10 cellular contexts compared by ENCODE assay signal in the genomic region with DNA sequence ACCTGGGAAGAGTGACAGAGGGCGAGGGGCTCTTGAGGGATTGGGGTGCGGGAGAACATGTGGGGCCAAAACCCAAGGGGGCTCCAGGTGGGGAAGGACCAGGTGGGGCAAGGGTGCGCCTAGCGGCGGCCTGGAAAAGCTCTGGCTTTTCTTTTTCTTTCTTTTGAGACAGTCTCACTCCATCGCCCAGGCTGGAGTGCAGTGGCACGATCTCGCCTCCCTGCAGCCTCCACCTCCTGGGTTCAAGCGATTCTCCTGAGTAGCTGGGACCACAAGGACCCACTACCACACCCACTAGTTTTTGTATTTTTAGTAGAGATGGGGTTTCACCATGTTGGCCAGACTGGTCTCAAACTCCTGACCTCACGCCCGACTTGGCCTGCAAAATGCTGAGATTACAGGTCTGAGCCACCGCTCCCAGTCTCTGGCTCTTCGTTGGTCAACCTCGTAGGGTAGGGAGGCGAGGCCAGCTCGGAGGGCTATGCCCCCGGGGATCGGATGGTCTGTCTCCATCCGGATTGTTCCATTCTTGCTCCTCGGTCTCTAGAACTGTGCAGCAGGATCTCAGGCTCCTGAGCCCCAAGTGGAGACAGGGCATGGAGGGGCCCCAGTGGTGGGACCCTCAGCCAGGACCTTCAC. TPM values are rescaled to one million over a fixed set of nuclear protein-coding genes. Genes with fewer than 3 reads are reported as not detected.
A peak's percentile ranks its signal among the peaks of the same experiment; 100 is the strongest.
DNase-seq lines count a peak whose midpoint lies in the region; ATAC-seq and TF ChIP-seq lines count a peak whose summit lies in the region.
"Had no signal": no experiment of that assay in that cellular context is flagged by ENCODE, and none has a peak within 500 bp of the region (broad histone marks: within the 10 kb centered on the region; RNA-seq: fewer than 3 reads in every experiment).

No MANE protein-coding gene starts in this region.

- no peak for DNase-seq in activated CD8-positive, alpha-beta memory T cell treated with anti-CD3 and anti-CD28 coated beads, Interleukin-2, amount 10 ng/mL, durations not matched to agents 7 days and 5 days
- no peak for DNase-seq in activated CD8-positive, alpha-beta memory T cell treated with anti-CD3 and anti-CD28 coated beads for 24 hours
- no peak for DNase-seq in WTC11 (ENCODE audit: low spot score)
- no peak for DNase-seq in stimulated activated naive CD8-positive, alpha-beta T cell treated with anti-CD3 and anti-CD28 coated beads, Interleukin-15, amount 100 ng/mL, for 72 hours
- DNase-seq in stimulated activated CD4-positive, alpha-beta T cell treated with anti-CD3 and anti-CD28 coated beads, Interleukin-1b, Interleukin-23, amount 100 ng/mL, for 48 hours = no peak
- DNase-seq in NCI-H69 (lab: John Stamatoyannopoulos, UW) = no peak
- DNase-seq: NCI-H510A treated with DMSO at 0.1 percent for 48 hours had no signal

- H3K4me1 ChIP-seq in iPS-15b (ENCODE audit: control insufficient read depth, insufficient read depth, low read length) = peaks cover 4% of the 10 kb centered on the region

- H3K36me3 ChIP-seq in iPS-15b (ENCODE audit: control insufficient read depth, insufficient read depth, low read length) = no peaks in the 10 kb centered on the region

- peaks cover 11% of the 10 kb centered on the region for H3K9me3 Mint-ChIP-seq in activated CD8-positive, alpha-beta memory T cell treated with anti-CD3 and anti-CD28 coated beads, Interleukin-2, amount 10 ng/mL, durations not matched to agents 7 days and 5 days (ENCODE audit: low read depth)
- peaks cover 17% of the 10 kb centered on the region for H3K9me3 Mint-ChIP-seq in WTC11
- peaks cover 17 to 33% of the 10 kb centered on the region in 2 donors for H3K9me3 Mint-ChIP-seq in stimulated activated naive CD8-positive, alpha-beta T cell treated with anti-CD3 and anti-CD28 coated beads, Interleukin-15, amount 100 ng/mL, for 72 hours

- H3K27me3 ChIP-seq in iPS-15b (ENCODE audit: control insufficient read depth, insufficient read depth, low read length) = peaks cover 16% of the 10 kb centered on the region

- no peak for ATAC-seq in activated CD8-positive, alpha-beta memory T cell treated with anti-CD3 and anti-CD28 coated beads, Interleukin-2, amount 10 ng/mL, durations not matched to agents 7 days and 5 days
- ATAC-seq in WTC11 (no peak; the same call in 1 of the 2 replicates), HG03097 (IDR thresholded peaks at IDR 0.05; ENCODE audit: low FRiP score, unreplicated experiment) (no peak)
- ATAC-seq in stimulated activated naive CD8-positive, alpha-beta T cell treated with anti-CD3 and anti-CD28 coated beads, Interleukin-15, amount 100 ng/mL, for 72 hours = no peak
- ATAC-seq: HCT116 had no signal

- no peak overlapping the region for H3K9ac ChIP-seq in iPS-15b (ENCODE audit: low read depth, low read length)

- peak overlapping the region; percentile 100 for H3K4me3 Mint-ChIP-seq in activated CD8-positive, alpha-beta memory T cell treated with anti-CD3 and anti-CD28 coated beads, Interleukin-2, amount 10 ng/mL, durations not matched to agents 7 days and 5 days
- H3K4me3 Mint-ChIP-seq in WTC11 = peak overlapping the region; percentile 93
- H3K4me3 Mint-ChIP-seq in stimulated activated naive CD8-positive, alpha-beta T cell treated with anti-CD3 and anti-CD28 coated beads, Interleukin-15, amount 100 ng/mL, for 72 hours = peak overlapping the region; percentile 95 to 99

- peak overlapping the region; percentile 49 for H3K27ac Mint-ChIP-seq in activated CD8-positive, alpha-beta memory T cell treated with anti-CD3 and anti-CD28 coated beads, Interleukin-2, amount 10 ng/mL, durations not matched to agents 7 days and 5 days
- H3K27ac Mint-ChIP-seq in WTC11 = no peak overlapping the region
- H3K27ac Mint-ChIP-seq in stimulated activated naive CD8-positive, alpha-beta T cell treated with anti-CD3 and anti-CD28 coated beads, Interleukin-15, amount 100 ng/mL, for 72 hours = no peak overlapping the region

- peaks cover 17% of the 10 kb centered on the region for H3K4me1 Mint-ChIP-seq in activated CD8-positive, alpha-beta memory T cell treated with anti-CD3 and anti-CD28 coated beads, Interleukin-2, amount 10 ng/mL, durations not matched to agents 7 days and 5 days
- H3K4me1 Mint-ChIP-seq in WTC11 = peaks cover 24% of the 10 kb centered on the region
- H3K4me1 Mint-ChIP-seq in stimulated activated naive CD8-positive, alpha-beta T cell treated with anti-CD3 and anti-CD28 coated beads, Interleukin-15, amount 100 ng/mL, for 72 hours = peaks cover 29% of the 10 kb centered on the region

- TF ChIP-seq CTCF in WTC11 (IDR thresholded peaks at IDR 0.05) = no peak

- no peaks in the 10 kb centered on the region for H3K27me3 Mint-ChIP-seq in activated CD8-positive, alpha-beta memory T cell treated with anti-CD3 and anti-CD28 coated beads, Interleukin-2, amount 10 ng/mL, durations not matched to agents 7 days and 5 days
- H3K27me3 Mint-ChIP-seq in WTC11 (ENCODE audit: low read depth) = peaks cover 59% of the 10 kb centered on the region
- no peaks in the 10 kb centered on the region for H3K27me3 Mint-ChIP-seq in stimulated activated naive CD8-positive, alpha-beta T cell treated with anti-CD3 and anti-CD28 coated beads, Interleukin-15, amount 100 ng/mL, for 72 hours

- H3K36me3 Mint-ChIP-seq in activated CD8-positive, alpha-beta memory T cell treated with anti-CD3 and anti-CD28 coated beads, Interleukin-2, amount 10 ng/mL, durations not matched to agents 7 days and 5 days = peaks cover 28% of the 10 kb centered on the region
- peaks cover 5% of the 10 kb centered on the region for H3K36me3 Mint-ChIP-seq in WTC11

- no peaks in the 10 kb centered on the region for H3K9me3 ChIP-seq in iPS-15b (ENCODE audit: control insufficient read depth, insufficient read depth, low read length)

- CTCF ChIA-PET in activated CD8-positive, alpha-beta memory T cell treated with anti-CD3 and anti-CD28 coated beads, Interleukin-2, amount 10 ng/mL, durations not matched to agents 7 days and 5 days (lab: Charles Lee) = interaction anchor here (1.0 to 6.2 kb wide), 6 partner anchors 18 to 157 kb away, joined by 3 to 257 read pairs (median 4); no protein-coding TSS in a partner anchor
- CTCF ChIA-PET in WTC11 (lab: Charles Lee) = interaction anchor here (0.8 to 6.0 kb wide), 14 partner anchors 9 to 157 kb away, joined by 3 to 114 read pairs (median 5); partner anchors contain the start of gene LMNB2

- POLR2A ChIA-PET in WTC11 (lab: Charles Lee) = interaction anchor here (0.6 to 5.0 kb wide), 4 partner anchors 63 to 192 kb away, joined by 3 to 83 read pairs (median 28); no protein-coding TSS in a partner anchor

- peak overlapping the region; percentile 84 for H3K4me3 ChIP-seq in iPS-15b (ENCODE audit: low read depth, low read length)

TF ChIP-seq in WTC11, 78 proteins besides CTCF, POLR2A, EP300 and RAD21 (continues in another document):
- TF ChIP-seq AFF4 (CRISPR knock-in tag; IDR thresholded peaks at IDR 0.05; ENCODE audit: borderline replicate concordance) = no peak
- no peak for TF ChIP-seq SMAD3 (CRISPR knock-in tag; IDR thresholded peaks at IDR 0.05; ENCODE audit: borderline replicate concordance)
- no peak for TF ChIP-seq KAT7 (CRISPR knock-in tag; IDR thresholded peaks at IDR 0.05; ENCODE audit: borderline replicate concordance)
- TF ChIP-seq SMAD4 (CRISPR knock-in tag; IDR thresholded peaks at IDR 0.05) = no peak

RNA-seq across cellular contexts. Expression of gene GADD45B, which starts 3.7 kb away (rescaled TPM):
- total RNA-seq in activated CD8-positive, alpha-beta memory T cell treated with anti-CD3 and anti-CD28 coated beads, Interleukin-2, amount 10 ng/mL, durations not matched to agents 7 days and 5 days = 10 to 100 TPM; 63.4 to 79.4 TPM
- 17.9 to 27.5 TPM (median 23.2 TPM) in 3 replicates for total RNA-seq in WTC11 (2021)

RNA-seq across cellular contexts. Expression of gene LMNB2, which starts 22.9 kb away (rescaled TPM):
- 100 to 1,000 TPM; 123 to 128 TPM for total RNA-seq in activated CD8-positive, alpha-beta memory T cell treated with anti-CD3 and anti-CD28 coated beads, Interleukin-2, amount 10 ng/mL, durations not matched to agents 7 days and 5 days
- 204 to 216 TPM (median 212 TPM) in 3 replicates for total RNA-seq in WTC11 (2021)

RNA-seq across cellular contexts. Expression of gene TIMM13, which starts 52.3 kb away (rescaled TPM):
- total RNA-seq in activated CD8-positive, alpha-beta memory T cell treated with anti-CD3 and anti-CD28 coated beads, Interleukin-2, amount 10 ng/mL, durations not matched to agents 7 days and 5 days = 10 to 100 TPM; 66.4 to 91.9 TPM
- total RNA-seq in WTC11 (2021) = 296 to 342 TPM (median 309 TPM) in 3 replicates
